1 cellular context compared by ENCODE assay signal in the genomic region with DNA sequence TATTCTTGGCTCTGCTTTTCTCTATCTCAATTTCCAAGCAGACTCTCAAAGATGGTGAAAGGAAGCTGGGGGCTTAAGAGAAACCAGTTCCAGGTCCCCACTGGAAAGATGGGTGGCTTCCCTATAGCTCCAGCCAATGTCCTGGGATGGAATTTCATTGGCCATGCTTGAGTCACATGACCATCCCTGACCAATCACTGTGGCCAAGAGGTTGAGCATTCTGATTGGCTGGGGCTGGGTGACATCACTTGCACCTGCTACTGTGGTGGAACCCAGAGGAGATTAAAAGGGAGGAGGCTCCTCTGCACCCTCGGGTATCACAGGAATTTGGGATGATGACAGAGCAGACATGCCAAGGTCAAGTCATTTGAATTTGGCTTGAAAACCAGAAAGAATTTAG.
TF ChIP-seq lines count a peak whose summit lies in the region.

No MANE protein-coding gene starts in this region.

TF ChIP-seq in K562, 482 proteins besides CTCF, POLR2A, EP300 and RAD21 (continued from another document):
- TF ChIP-seq, protein P1, sequence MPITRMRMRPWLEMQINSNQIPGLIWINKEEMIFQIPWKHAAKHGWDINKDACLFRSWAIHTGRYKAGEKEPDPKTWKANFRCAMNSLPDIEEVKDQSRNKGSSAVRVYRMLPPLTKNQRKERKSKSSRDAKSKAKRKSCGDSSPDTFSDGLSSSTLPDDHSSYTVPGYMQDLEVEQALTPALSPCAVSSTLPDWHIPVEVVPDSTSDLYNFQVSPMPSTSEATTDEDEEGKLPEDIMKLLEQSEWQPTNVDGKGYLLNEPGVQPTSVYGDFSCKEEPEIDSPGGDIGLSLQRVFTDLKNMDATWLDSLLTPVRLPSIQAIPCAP (CRISPR knock-in tag; IDR thresholded peaks at IDR 0.05; ENCODE audit: borderline replicate concordance) = no peak
- no peak for TF ChIP-seq PCBP2 (IDR thresholded peaks at IDR 0.05; ENCODE audit: low read depth, low read length, poor library complexity, severe bottlenecking)
- TF ChIP-seq HOXB6 (CRISPR knock-in tag; IDR thresholded peaks at IDR 0.05; ENCODE audit: borderline replicate concordance) = no peak
- TF ChIP-seq HDAC8 (tag; IDR thresholded peaks at IDR 0.05) = no peak
- TF ChIP-seq, protein P2, sequence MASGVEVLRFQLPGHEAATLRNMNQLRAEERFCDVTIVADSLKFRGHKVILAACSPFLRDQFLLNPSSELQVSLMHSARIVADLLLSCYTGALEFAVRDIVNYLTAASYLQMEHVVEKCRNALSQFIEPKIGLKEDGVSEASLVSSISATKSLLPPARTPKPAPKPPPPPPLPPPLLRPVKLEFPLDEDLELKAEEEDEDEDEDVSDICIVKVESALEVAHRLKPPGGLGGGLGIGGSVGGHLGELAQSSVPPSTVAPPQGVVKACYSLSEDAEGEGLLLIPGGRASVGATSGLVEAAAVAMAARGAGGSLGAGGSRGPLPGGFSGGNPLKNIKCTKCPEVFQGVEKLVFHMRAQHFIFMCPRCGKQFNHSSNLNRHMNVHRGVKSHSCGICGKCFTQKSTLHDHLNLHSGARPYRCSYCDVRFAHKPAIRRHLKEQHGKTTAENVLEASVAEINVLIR (CRISPR knock-in tag; IDR thresholded peaks at IDR 0.05) = no peak
- TF ChIP-seq CBFA2T2 (conservative IDR thresholded peaks at IDR 0.05) = 0 out of 2 replicates have a peak, but pooled peaks have one; percentile 3
- peak; percentile 45; the same call in 1 of the 2 replicates for TF ChIP-seq TOE1 (IDR thresholded peaks at IDR 0.05; ENCODE audit: borderline replicate concordance)
- TF ChIP-seq TOE1 (CRISPR knock-in tag; IDR thresholded peaks at IDR 0.05; ENCODE audit: borderline replicate concordance, low read depth) = no peak
- TF ChIP-seq ZNF3 (CRISPR knock-in tag; IDR thresholded peaks at IDR 0.05) = no peak
- no peak for TF ChIP-seq KDM1A (IDR thresholded peaks at IDR 0.05)
- TF ChIP-seq ZNF165 (CRISPR knock-in tag; IDR thresholded peaks at IDR 0.05; ENCODE audit: borderline replicate concordance) = no peak
- no peak for TF ChIP-seq KLF1 (tag; IDR thresholded peaks at IDR 0.05)
- TF ChIP-seq BHLHE40 (IDR thresholded peaks at IDR 0.05; ENCODE audit: low read length) = no peak
- TF ChIP-seq, protein P3, sequence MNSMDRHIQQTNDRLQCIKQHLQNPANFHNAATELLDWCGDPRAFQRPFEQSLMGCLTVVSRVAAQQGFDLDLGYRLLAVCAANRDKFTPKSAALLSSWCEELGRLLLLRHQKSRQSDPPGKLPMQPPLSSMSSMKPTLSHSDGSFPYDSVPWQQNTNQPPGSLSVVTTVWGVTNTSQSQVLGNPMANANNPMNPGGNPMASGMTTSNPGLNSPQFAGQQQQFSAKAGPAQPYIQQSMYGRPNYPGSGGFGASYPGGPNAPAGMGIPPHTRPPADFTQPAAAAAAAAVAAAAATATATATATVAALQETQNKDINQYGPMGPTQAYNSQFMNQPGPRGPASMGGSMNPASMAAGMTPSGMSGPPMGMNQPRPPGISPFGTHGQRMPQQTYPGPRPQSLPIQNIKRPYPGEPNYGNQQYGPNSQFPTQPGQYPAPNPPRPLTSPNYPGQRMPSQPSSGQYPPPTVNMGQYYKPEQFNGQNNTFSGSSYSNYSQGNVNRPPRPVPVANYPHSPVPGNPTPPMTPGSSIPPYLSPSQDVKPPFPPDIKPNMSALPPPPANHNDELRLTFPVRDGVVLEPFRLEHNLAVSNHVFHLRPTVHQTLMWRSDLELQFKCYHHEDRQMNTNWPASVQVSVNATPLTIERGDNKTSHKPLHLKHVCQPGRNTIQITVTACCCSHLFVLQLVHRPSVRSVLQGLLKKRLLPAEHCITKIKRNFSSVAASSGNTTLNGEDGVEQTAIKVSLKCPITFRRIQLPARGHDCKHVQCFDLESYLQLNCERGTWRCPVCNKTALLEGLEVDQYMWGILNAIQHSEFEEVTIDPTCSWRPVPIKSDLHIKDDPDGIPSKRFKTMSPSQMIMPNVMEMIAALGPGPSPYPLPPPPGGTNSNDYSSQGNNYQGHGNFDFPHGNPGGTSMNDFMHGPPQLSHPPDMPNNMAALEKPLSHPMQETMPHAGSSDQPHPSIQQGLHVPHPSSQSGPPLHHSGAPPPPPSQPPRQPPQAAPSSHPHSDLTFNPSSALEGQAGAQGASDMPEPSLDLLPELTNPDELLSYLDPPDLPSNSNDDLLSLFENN (IDR thresholded peaks at IDR 0.05; ENCODE audit: low read depth in 2 of 2, low read length in 2 of 2) = no peak
- TF ChIP-seq NFYB (IDR thresholded peaks at IDR 0.05; ENCODE audit: extremely low read depth, insufficient read length) = peak; percentile 44
- TF ChIP-seq SIN3A (IDR thresholded peaks at IDR 0.05; ENCODE audit: borderline replicate concordance in 2 of 2, control insufficient read depth in 1 of 2, low read depth in 2 of 2, low read length in 2 of 2) = no peak
- TF ChIP-seq, protein P4, sequence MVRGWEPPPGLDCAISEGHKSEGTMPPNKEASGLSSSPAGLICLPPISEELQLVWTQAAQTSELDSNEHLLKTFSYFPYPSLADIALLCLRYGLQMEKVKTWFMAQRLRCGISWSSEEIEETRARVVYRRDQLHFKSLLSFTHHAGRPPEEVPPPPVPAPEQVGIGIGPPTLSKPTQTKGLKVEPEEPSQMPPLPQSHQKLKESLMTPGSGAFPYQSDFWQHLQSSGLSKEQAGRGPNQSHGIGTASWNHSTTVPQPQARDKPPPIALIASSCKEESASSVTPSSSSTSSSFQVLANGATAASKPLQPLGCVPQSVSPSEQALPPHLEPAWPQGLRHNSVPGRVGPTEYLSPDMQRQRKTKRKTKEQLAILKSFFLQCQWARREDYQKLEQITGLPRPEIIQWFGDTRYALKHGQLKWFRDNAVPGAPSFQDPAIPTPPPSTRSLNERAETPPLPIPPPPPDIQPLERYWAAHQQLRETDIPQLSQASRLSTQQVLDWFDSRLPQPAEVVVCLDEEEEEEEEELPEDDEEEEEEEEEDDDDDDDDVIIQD (CRISPR knock-in tag; IDR thresholded peaks at IDR 0.05) = no peak
- TF ChIP-seq RAD51 (IDR thresholded peaks at IDR 0.05; ENCODE audit: borderline replicate concordance, low read depth) = peak; percentile 55; the same call in 1 of the 2 replicates
- TF ChIP-seq, protein P5, sequence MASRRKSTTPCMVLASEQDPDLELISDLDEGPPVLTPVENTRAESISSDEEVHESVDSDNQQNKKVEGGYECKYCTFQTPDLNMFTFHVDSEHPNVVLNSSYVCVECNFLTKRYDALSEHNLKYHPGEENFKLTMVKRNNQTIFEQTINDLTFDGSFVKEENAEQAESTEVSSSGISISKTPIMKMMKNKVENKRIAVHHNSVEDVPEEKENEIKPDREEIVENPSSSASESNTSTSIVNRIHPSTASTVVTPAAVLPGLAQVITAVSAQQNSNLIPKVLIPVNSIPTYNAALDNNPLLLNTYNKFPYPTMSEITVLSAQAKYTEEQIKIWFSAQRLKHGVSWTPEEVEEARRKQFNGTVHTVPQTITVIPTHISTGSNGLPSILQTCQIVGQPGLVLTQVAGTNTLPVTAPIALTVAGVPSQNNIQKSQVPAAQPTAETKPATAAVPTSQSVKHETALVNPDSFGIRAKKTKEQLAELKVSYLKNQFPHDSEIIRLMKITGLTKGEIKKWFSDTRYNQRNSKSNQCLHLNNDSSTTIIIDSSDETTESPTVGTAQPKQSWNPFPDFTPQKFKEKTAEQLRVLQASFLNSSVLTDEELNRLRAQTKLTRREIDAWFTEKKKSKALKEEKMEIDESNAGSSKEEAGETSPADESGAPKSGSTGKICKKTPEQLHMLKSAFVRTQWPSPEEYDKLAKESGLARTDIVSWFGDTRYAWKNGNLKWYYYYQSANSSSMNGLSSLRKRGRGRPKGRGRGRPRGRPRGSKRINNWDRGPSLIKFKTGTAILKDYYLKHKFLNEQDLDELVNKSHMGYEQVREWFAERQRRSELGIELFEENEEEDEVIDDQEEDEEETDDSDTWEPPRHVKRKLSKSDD (conservative IDR thresholded peaks at IDR 0.05; ENCODE audit: low read length) = no peak
- TF ChIP-seq FOXA3 (CRISPR knock-in tag; conservative IDR thresholded peaks at IDR 0.05 in 1 of 2, IDR thresholded peaks at IDR 0.05 in 1 of 2) = no peak
- no peak for TF ChIP-seq LEF1 (IDR thresholded peaks at IDR 0.05)
- TF ChIP-seq CBX3 (IDR thresholded peaks at IDR 0.05; ENCODE audit: borderline replicate concordance in 1 of 2, low read length in 2 of 2) = no peak
- TF ChIP-seq, protein P6, sequence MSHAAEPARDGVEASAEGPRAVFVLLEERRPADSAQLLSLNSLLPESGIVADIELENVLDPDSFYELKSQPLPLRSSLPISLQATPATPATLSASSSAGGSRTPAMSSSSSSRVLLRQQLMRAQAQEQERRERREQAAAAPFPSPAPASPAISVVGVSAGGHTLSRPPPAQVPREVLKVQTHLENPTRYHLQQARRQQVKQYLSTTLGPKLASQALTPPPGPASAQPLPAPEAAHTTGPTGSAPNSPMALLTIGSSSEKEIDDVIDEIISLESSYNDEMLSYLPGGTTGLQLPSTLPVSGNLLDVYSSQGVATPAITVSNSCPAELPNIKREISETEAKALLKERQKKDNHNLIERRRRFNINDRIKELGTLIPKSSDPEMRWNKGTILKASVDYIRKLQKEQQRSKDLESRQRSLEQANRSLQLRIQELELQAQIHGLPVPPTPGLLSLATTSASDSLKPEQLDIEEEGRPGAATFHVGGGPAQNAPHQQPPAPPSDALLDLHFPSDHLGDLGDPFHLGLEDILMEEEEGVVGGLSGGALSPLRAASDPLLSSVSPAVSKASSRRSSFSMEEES (CRISPR knock-in tag; IDR thresholded peaks at IDR 0.05) = peak; percentile 54
- no peak for TF ChIP-seq SETDB1 (IDR thresholded peaks at IDR 0.05; ENCODE audit: low read length)
- no peak for TF ChIP-seq POLR2H (tag; IDR thresholded peaks at IDR 0.05; ENCODE audit: low read depth)
- TF ChIP-seq EP400 (IDR thresholded peaks at IDR 0.05) = no peak
- TF ChIP-seq, protein P7, sequence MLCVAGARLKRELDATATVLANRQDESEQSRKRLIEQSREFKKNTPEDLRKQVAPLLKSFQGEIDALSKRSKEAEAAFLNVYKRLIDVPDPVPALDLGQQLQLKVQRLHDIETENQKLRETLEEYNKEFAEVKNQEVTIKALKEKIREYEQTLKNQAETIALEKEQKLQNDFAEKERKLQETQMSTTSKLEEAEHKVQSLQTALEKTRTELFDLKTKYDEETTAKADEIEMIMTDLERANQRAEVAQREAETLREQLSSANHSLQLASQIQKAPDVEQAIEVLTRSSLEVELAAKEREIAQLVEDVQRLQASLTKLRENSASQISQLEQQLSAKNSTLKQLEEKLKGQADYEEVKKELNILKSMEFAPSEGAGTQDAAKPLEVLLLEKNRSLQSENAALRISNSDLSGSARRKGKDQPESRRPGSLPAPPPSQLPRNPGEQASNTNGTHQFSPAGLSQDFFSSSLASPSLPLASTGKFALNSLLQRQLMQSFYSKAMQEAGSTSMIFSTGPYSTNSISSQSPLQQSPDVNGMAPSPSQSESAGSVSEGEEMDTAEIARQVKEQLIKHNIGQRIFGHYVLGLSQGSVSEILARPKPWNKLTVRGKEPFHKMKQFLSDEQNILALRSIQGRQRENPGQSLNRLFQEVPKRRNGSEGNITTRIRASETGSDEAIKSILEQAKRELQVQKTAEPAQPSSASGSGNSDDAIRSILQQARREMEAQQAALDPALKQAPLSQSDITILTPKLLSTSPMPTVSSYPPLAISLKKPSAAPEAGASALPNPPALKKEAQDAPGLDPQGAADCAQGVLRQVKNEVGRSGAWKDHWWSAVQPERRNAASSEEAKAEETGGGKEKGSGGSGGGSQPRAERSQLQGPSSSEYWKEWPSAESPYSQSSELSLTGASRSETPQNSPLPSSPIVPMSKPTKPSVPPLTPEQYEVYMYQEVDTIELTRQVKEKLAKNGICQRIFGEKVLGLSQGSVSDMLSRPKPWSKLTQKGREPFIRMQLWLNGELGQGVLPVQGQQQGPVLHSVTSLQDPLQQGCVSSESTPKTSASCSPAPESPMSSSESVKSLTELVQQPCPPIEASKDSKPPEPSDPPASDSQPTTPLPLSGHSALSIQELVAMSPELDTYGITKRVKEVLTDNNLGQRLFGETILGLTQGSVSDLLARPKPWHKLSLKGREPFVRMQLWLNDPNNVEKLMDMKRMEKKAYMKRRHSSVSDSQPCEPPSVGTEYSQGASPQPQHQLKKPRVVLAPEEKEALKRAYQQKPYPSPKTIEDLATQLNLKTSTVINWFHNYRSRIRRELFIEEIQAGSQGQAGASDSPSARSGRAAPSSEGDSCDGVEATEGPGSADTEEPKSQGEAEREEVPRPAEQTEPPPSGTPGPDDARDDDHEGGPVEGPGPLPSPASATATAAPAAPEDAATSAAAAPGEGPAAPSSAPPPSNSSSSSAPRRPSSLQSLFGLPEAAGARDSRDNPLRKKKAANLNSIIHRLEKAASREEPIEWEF (CRISPR knock-in tag; IDR thresholded peaks at IDR 0.05) = no peak
- TF ChIP-seq, protein P8, sequence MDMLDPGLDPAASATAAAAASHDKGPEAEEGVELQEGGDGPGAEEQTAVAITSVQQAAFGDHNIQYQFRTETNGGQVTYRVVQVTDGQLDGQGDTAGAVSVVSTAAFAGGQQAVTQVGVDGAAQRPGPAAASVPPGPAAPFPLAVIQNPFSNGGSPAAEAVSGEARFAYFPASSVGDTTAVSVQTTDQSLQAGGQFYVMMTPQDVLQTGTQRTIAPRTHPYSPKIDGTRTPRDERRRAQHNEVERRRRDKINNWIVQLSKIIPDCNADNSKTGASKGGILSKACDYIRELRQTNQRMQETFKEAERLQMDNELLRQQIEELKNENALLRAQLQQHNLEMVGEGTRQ (CRISPR knock-in tag; IDR thresholded peaks at IDR 0.05) = peak; percentile 66
- TF ChIP-seq, protein P9, sequence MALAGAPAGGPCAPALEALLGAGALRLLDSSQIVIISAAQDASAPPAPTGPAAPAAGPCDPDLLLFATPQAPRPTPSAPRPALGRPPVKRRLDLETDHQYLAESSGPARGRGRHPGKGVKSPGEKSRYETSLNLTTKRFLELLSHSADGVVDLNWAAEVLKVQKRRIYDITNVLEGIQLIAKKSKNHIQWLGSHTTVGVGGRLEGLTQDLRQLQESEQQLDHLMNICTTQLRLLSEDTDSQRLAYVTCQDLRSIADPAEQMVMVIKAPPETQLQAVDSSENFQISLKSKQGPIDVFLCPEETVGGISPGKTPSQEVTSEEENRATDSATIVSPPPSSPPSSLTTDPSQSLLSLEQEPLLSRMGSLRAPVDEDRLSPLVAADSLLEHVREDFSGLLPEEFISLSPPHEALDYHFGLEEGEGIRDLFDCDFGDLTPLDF (CRISPR knock-in tag; IDR thresholded peaks at IDR 0.05) = no peak
- no peak for TF ChIP-seq ZNF707 (CRISPR knock-in tag; conservative IDR thresholded peaks at IDR 0.05)
- no peak for TF ChIP-seq ZNF830 (CRISPR knock-in tag; IDR thresholded peaks at IDR 0.05)
- no peak for TF ChIP-seq NFIC (IDR thresholded peaks at IDR 0.05)
- no peak for TF ChIP-seq ESRRA (IDR thresholded peaks at IDR 0.05; ENCODE audit: borderline replicate concordance, low read depth)
